Comparison of ENCODE assay signal across 23 cellular contexts in the genomic region with DNA sequence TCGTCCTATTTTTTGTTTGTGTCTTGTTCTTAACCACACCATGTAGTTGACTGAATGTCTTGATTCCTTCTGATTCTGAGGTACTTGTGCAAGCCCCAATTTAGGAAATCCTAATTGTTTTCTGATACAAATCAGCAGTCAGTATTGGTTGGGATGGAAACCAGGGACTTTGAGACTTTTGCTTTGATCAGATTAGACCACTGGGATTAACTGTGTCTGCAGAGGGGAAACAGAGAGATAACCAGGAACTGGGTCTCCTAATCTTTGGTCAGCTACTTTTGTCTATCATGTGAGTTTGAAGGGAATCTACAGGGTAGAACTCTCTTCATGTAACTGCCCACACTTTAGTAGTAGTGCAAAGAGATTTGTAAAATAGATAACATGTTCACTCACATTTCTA.
DNase-seq lines count a peak whose midpoint lies in the region; ATAC-seq and TF ChIP-seq lines count a peak whose summit lies in the region.
"Had no signal": no experiment of that assay in that cellular context is flagged by ENCODE, and none has a peak within 500 bp of the region (broad histone marks: within the 10 kb centered on the region; RNA-seq: fewer than 3 reads in every experiment).

No MANE protein-coding gene starts in this region.

- no peaks in the 10 kb centered on the region for H3K79me2 ChIP-seq in mesendoderm (ENCODE audit: control insufficient read depth, insufficient read depth, low read length)
- no peaks in the 10 kb centered on the region for H3K79me2 ChIP-seq in mammary epithelial cell (ENCODE audit: insufficient read depth, low read length)

- H3K56ac ChIP-seq in mesendoderm (ENCODE audit: low read length) = no peak overlapping the region

- H3K18ac ChIP-seq in mesendoderm (ENCODE audit: low read length) = no peak overlapping the region

- in situ Hi-C loops in mammary epithelial cell (cut with MboI; ENCODE audit: low sequenced_read_pairs in 2 of 2) = no loop called here

- no CpG with 5 or more reads among the region's 1 CpG for WGBS in mesendoderm (ENCODE audit: extremely low coverage, insufficient coverage, low lambda C conversion rate)
- WGBS in mammary epithelial cell (ENCODE audit: low coverage, missing lambda C conversion rate) = 46% methylated on average over 1 of the region's 1 CpG

- H2BK120ac ChIP-seq in mesendoderm (ENCODE audit: low read depth, low read length) = no peak overlapping the region

- H3K4me2 ChIP-seq in mesendoderm (ENCODE audit: low read length) (no peak overlapping the region), mammary epithelial cell (ENCODE audit: insufficient read depth, low read depth, low read length) (no peak overlapping the region)
- H3K4me2 ChIP-seq: BLaER1 had no signal

- no peak overlapping the region for H3K4me3 ChIP-seq in mesendoderm (ENCODE audit: low read length)
- no peak overlapping the region for H3K4me3 ChIP-seq in mammary epithelial cell (replicated peaks in 1 of 3; ENCODE audit: insufficient read depth in 1 of 3, low read depth in 2 of 3, low read length in 3 of 3)
- H3K4me3 ChIP-seq: BLaER1, GM12878 had no signal

- no peak overlapping the region for H4K5ac ChIP-seq in mesendoderm (ENCODE audit: low read length)

- no TSS peak for BruUV-seq in mammary epithelial cell (replicated peaks; lab: Mats Ljungman, UMichigan)

- CTCF ChIA-PET in mammary epithelial cell (lab: Charles Lee; ENCODE audit: low non-redundant PET) = no interaction called here

- no peak overlapping the region for H2AK5ac ChIP-seq in mesendoderm (ENCODE audit: low read length)

- dilution Hi-C loops in mammary epithelial cell (cut with HindIII; ENCODE audit: low sequenced_read_pairs) = no loop called here

- no peak overlapping the region for H3K4ac ChIP-seq in mesendoderm (ENCODE audit: low read depth, low read length)

- no peak overlapping the region for H2BK15ac ChIP-seq in mesendoderm (replicated peaks; ENCODE audit: low read depth)

- no peak overlapping the region for H2AFZ ChIP-seq in mammary epithelial cell (ENCODE audit: low read depth, low read length)

- no peak for TF ChIP-seq CTCF in mammary epithelial cell (conservative IDR thresholded peaks at IDR 0.05 in 1 of 2, IDR thresholded peaks at IDR 0.05 in 1 of 2; ENCODE audit: extremely low read depth in 1 of 2, insufficient read depth in 1 of 2, low read depth in 1 of 2, low read length in 2 of 2)

- H3K9me3 ChIP-seq in mammary epithelial cell (replicated peaks; ENCODE audit: insufficient read depth, low read length) = no peaks in the 10 kb centered on the region
- H3K9me3 ChIP-seq: BE2C, BLaER1 had no signal

- H4K8ac ChIP-seq in mesendoderm (ENCODE audit: low read depth, low read length) = no peak overlapping the region

- H3K9ac ChIP-seq in mesendoderm (ENCODE audit: low read length) (no peak overlapping the region), mammary epithelial cell (ENCODE audit: insufficient read depth, low read length) (no peak overlapping the region)
- H3K9ac ChIP-seq: BLaER1 had no signal

- H3K27me3 ChIP-seq in mesendoderm (ENCODE audit: insufficient read depth, low read length, poor library complexity) (no peaks in the 10 kb centered on the region), mammary epithelial cell (ENCODE audit: insufficient read depth, low read length) (peaks cover 3% of the 10 kb centered on the region)
- H3K27me3 ChIP-seq: BE2C, BLaER1 had no signal

- ATAC-seq in left ventricle myocardium superior (no peak), HG03439 (IDR thresholded peaks at IDR 0.05; ENCODE audit: unreplicated experiment) (no peak)
- ATAC-seq: GM12878 had no signal

- DNase-seq in NCI-H82 (lab: John Stamatoyannopoulos, UW) = peak; percentile 38
- peak; percentile 19 for DNase-seq in SK-N-DZ (ENCODE audit: low spot score)
- peak; percentile 51 for DNase-seq in mesendoderm
- DNase-seq in left ventricle myocardium superior = no peak
- DNase-seq in mammary epithelial cell = no peak
- DNase-seq: 8988T; ACHN; BE2C; C1 segment of cervical spinal cord; CD4-positive, alpha-beta memory T cell; CD4-positive, CD25-positive, alpha-beta regulatory T cell; CD8-positive, alpha-beta memory T cell; COR-L47; DMS 273 treated with DMSO at 0.1 percent for 48 hours; DMS153; DMS53; DMS79; DND-41; EL; GDM1 had no signal

- no peak overlapping the region for H2BK5ac ChIP-seq in mesendoderm (ENCODE audit: low read length)

- H3K4me1 ChIP-seq in mesendoderm (ENCODE audit: control insufficient read depth, low read depth, low read length) (no peaks in the 10 kb centered on the region), mammary epithelial cell (ENCODE audit: insufficient read depth, low read length) (no peaks in the 10 kb centered on the region)
- H3K4me1 ChIP-seq: BE2C, BLaER1 had no signal

- H3K79me1 ChIP-seq in mesendoderm (ENCODE audit: low read length) = no peaks in the 10 kb centered on the region

- H3K36me3 ChIP-seq in mesendoderm (ENCODE audit: control insufficient read depth, insufficient read depth, low read length) (no peaks in the 10 kb centered on the region), mammary epithelial cell (ENCODE audit: insufficient read depth, low read length) (no peaks in the 10 kb centered on the region)
- H3K36me3 ChIP-seq: BE2C, BLaER1 had no signal

- intact Hi-C loops in left ventricle myocardium superior (cut with micrococcal nuclease) (no loop called here), mammary epithelial cell (cut with micrococcal nuclease) (no loop called here)

- H3K27ac ChIP-seq in mesendoderm (ENCODE audit: low read depth, low read length) (no peak overlapping the region), mammary epithelial cell (ENCODE audit: insufficient read depth, low read depth, low read length) (no peak overlapping the region)
- H3K27ac ChIP-seq: BLaER1 had no signal

- H3K23ac ChIP-seq in mesendoderm (ENCODE audit: low read length) = no peak overlapping the region

- no peaks in the 10 kb centered on the region for H4K20me1 ChIP-seq in mammary epithelial cell (ENCODE audit: insufficient read depth, low read length)
- H4K20me1 ChIP-seq: BLaER1 had no signal

Comparison
In these comparisons a context has a peak if more than half of its experiments do, and no peak if none do; other contexts are left out.
1. DNase-seq: peak in NCI-H82 (single experiment), SK-N-DZ (single experiment) and mesendoderm (single experiment); none in left ventricle myocardium superior (single experiment) and mammary epithelial cell (single experiment).